In the genomic region with DNA sequence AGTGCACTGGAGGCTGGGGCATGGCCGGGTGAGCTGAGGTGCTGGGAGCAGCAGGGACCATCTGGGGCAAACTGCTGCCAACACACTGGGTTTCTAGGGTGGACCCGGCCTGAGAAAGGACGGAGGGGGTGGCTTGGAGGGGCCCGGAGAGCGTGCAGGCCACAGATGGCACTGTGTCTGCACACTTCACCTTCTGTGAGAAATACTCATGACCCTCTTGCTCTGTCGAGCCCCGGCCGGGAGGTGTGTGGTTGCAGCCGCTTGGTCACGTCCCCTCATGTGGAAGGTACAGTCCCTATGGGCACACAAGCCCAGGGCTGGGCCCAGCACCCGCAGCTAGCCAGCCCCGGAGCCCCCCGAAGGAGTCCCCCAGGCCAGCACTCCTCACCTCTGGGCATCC, we compare ENCODE assay signal across 9 cellular contexts. TPM values are rescaled to one million over a fixed set of nuclear protein-coding genes. Genes with fewer than 3 reads are reported as not detected.
DNase-seq lines count a peak whose midpoint lies in the region; ATAC-seq and TF ChIP-seq lines count a peak whose summit lies in the region.
"Had no signal": no experiment of that assay in that cellular context is flagged by ENCODE, and none has a peak within 500 bp of the region (broad histone marks: within the 10 kb centered on the region; RNA-seq: fewer than 3 reads in every experiment).

No MANE protein-coding gene starts in this region.

- H3K4me3 Mint-ChIP-seq in CD14-positive monocyte (peak overlapping the region; percentile 72 to 85), endodermal cell (no peak overlapping the region)

- peaks cover 0 to 4% of the 10 kb centered on the region in 2 donors for H3K36me3 Mint-ChIP-seq in CD14-positive monocyte
- H3K36me3 Mint-ChIP-seq in endodermal cell (ENCODE audit: low read depth), result no peaks in the 10 kb centered on the region

- WGBS in gastroesophageal sphincter (ENCODE audit: low coverage in 1 of 2), 2 donors, result 0% methylated on average over 1 of the region's 13 CpGs; no CpG with 5 or more reads in 1 of the 2 donors
- WGBS in endodermal cell (ENCODE audit: insufficient coverage in 1 of 2, insufficient read length in 1 of 2), 2 experiments, result 87 to 95% methylated on average over 4 to 13 of the region's 13 CpGs

- intact Hi-C loops in CD14-positive monocyte (cut with micrococcal nuclease), result loop anchor here (2.0 to 5.0 kb wide), 2 partner anchors 18 to 64 kb away; no protein-coding TSS in a partner anchor

- H3K27me3 Mint-ChIP-seq in CD14-positive monocyte (ENCODE audit: low read depth in 3 of 3) (peaks cover 0 to 6% (median 3%) of the 10 kb centered on the region in 3 donors), endodermal cell (ENCODE audit: insufficient read depth) (no peaks in the 10 kb centered on the region)

- no peak for TF ChIP-seq EP300 in gastroesophageal sphincter (IDR thresholded peaks at IDR 0.05)

- H3K27ac Mint-ChIP-seq in CD14-positive monocyte (peak overlapping the region; percentile 94 to 99 (median 98)), endodermal cell (no peak overlapping the region)

- H3K4me3 ChIP-seq in gastroesophageal sphincter (no peak overlapping the region), endodermal cell (ENCODE audit: low read length) (no peak overlapping the region)

- no peak overlapping the region for H3K9ac ChIP-seq in endodermal cell (ENCODE audit: extremely low read depth, low read length, poor library complexity, severe bottlenecking)

- H3K9me3 ChIP-seq in gastroesophageal sphincter, result no peaks in the 10 kb centered on the region
- no peaks in the 10 kb centered on the region for H3K9me3 ChIP-seq in endodermal cell (ENCODE audit: control insufficient read depth, low read length)

- no peak for TF ChIP-seq POLR2A in gastroesophageal sphincter (IDR thresholded peaks at IDR 0.05)

- DNase-seq in CD14-positive monocyte (ENCODE audit: low spot score), result no peak
- no peak for DNase-seq in NCI-H748 treated with DMSO at 0.1 percent for 48 hours (lab: John Stamatoyannopoulos, UW)
- no peak for DNase-seq in endodermal cell
- DNase-seq: activated CD4-positive, alpha-beta T cell treated with anti-CD3 and anti-CD28 coated beads, Interleukin-2, amount 50 U/mL, for 1 hour had no signal

- no peak for TF ChIP-seq CTCF in CD14-positive monocyte (IDR thresholded peaks at IDR 0.05)
- TF ChIP-seq CTCF in gastroesophageal sphincter (IDR thresholded peaks at IDR 0.05), result no peak
- TF ChIP-seq CTCF in endodermal cell (conservative IDR thresholded peaks at IDR 0.05), result no peak

- peak overlapping the region in 3 of 4 donors; percentile 68 to 95 (median 75) for H3K27ac ChIP-seq in gastroesophageal sphincter
- H3K27ac ChIP-seq in endodermal cell (ENCODE audit: low read depth, low read length), result no peak overlapping the region

- H3K27me3 ChIP-seq in gastroesophageal sphincter, result no peaks in the 10 kb centered on the region
- no peaks in the 10 kb centered on the region for H3K27me3 ChIP-seq in endodermal cell (ENCODE audit: control insufficient read depth, insufficient read depth, low read length, poor library complexity, severe bottlenecking)

- peaks cover 68% of the 10 kb centered on the region for H3K4me1 Mint-ChIP-seq in CD14-positive monocyte
- peaks cover 19% of the 10 kb centered on the region for H3K4me1 Mint-ChIP-seq in endodermal cell

- H3K4me1 ChIP-seq in gastroesophageal sphincter (peaks cover 0 to 39% (median 18%) of the 10 kb centered on the region in 3 donors), endodermal cell (ENCODE audit: control insufficient read depth, insufficient read depth, low read length) (no peaks in the 10 kb centered on the region)

- ATAC-seq in GM19328 (IDR thresholded peaks at IDR 0.05; ENCODE audit: unreplicated experiment), result peak; percentile 9
- peak; percentile 23 for ATAC-seq in HG03439 (IDR thresholded peaks at IDR 0.05; ENCODE audit: unreplicated experiment)
- ATAC-seq in gastroesophageal sphincter, result no peak
- no peak for ATAC-seq in GM18520 (IDR thresholded peaks at IDR 0.05; ENCODE audit: unreplicated experiment)
- no peak for ATAC-seq in HG03025 (IDR thresholded peaks at IDR 0.05; ENCODE audit: low FRiP score, unreplicated experiment)

- H3K36me3 ChIP-seq in gastroesophageal sphincter, result no peaks in the 10 kb centered on the region
- H3K36me3 ChIP-seq in endodermal cell (ENCODE audit: control insufficient read depth, insufficient read depth, low read length), result no peaks in the 10 kb centered on the region

- peaks cover 0 to 4% (median 3%) of the 10 kb centered on the region in 7 donors for H3K9me3 Mint-ChIP-seq in CD14-positive monocyte
- H3K9me3 Mint-ChIP-seq in endodermal cell, result no peaks in the 10 kb centered on the region

RNA-seq across cellular contexts. Expression of a gene that starts 59.7 kb away (rescaled TPM):
- polyA plus RNA-seq in CD14-positive monocyte, result 10 to 100 TPM in 1 of 2 donors, 1 to 10 TPM in 1; 7.5 to 17.8 TPM
- total RNA-seq in gastroesophageal sphincter, result 100 to 1,000 TPM in 2 of 4 donors, 10 to 100 TPM in 2; 50.9 to 190 (median 106) TPM
- 10 to 100 TPM; 29.0 to 30.2 TPM for total RNA-seq in endodermal cell
- polyA plus RNA-seq in endodermal cell (2013, experiment 1 of 2), result 58.7 TPM
- 59.5 TPM for polyA plus RNA-seq in endodermal cell (2013, experiment 2 of 2)

Comparison
In these comparisons a context has a peak if more than half of its experiments do, and no peak if none do; other contexts are left out.
1. ATAC-seq: peak in GM19328 (single experiment) and HG03439 (single experiment); none in gastroesophageal sphincter (single experiment), GM18520 (single experiment) and HG03025 (single experiment).